In the genomic region with DNA sequence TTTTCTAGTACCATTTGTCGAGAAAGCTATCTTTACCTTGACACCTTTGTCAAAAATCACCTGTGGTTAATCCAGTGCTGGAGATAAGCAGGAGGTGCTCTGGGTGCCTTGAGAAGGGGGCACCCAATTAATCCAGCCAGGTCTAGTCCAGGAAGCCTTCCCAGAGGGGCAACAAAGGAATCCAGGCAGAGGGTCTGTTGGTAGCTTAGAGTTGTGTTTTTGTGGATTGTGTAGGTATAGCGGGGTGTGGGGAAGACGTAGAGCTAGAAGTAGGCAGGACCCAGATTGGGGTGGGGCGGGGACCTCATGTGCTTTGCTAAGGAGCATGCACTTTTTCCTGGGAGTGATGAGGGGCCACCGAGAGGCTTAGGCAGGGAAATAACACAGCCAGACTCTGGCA, we compare ENCODE assay signal across 20 cellular contexts. TPM values are rescaled to one million over a fixed set of nuclear protein-coding genes. Genes with fewer than 3 reads are reported as not detected.
DNase-seq lines count a peak whose midpoint lies in the region; ATAC-seq and TF ChIP-seq lines count a peak whose summit lies in the region.
"Had no signal": no experiment of that assay in that cellular context is flagged by ENCODE, and none has a peak within 500 bp of the region (broad histone marks: within the 10 kb centered on the region; RNA-seq: fewer than 3 reads in every experiment).

No MANE protein-coding gene starts in this region.

- no peak overlapping the region for H4K91ac ChIP-seq in IMR-90 (ENCODE audit: insufficient read depth, low read depth, low read length)

- BruUV-seq in IMR-90 (replicated peaks; lab: Mats Ljungman, UMichigan) (no TSS peak), PC-3 (replicated peaks; lab: Mats Ljungman, UMichigan) (no TSS peak)

- no peak for TF ChIP-seq EP300 in suprapubic skin (IDR thresholded peaks at IDR 0.05)

- dilution Hi-C loops in IMR-90 (cut with HindIII; ENCODE audit: low sequenced_read_pairs, unreplicated experiment), result no loop called here

- intact Hi-C loops in IMR-90 (cut with micrococcal nuclease) (no loop called here), PC-3 (cut with micrococcal nuclease) (no loop called here)

- 78% methylated on average over 3 of the region's 5 CpGs; no CpG with 5 or more reads in 1 of the 2 experiments for WGBS in IMR-90 (ENCODE audit: extremely low coverage in 2 of 2, insufficient read length in 1 of 2), 2 experiments
- WGBS in suprapubic skin, result 87% methylated on average over 5 of the region's 5 CpGs

- H3K36me3 ChIP-seq in IMR-90 (ENCODE audit: control insufficient read depth, insufficient read depth, low read length), result no peaks in the 10 kb centered on the region
- H3K36me3 ChIP-seq in suprapubic skin, result no peaks in the 10 kb centered on the region
- H3K36me3 ChIP-seq in PC-3 (ENCODE audit: low read depth, low read length), result no peaks in the 10 kb centered on the region
- H3K36me3 ChIP-seq: BE2C had no signal

- H3K27me3 ChIP-seq in IMR-90 (ENCODE audit: control insufficient read depth, insufficient read depth, low read length) (peaks cover 5% of the 10 kb centered on the region; the same call in 1 of the 2 replicates), suprapubic skin (no peaks in the 10 kb centered on the region), PC-3 (ENCODE audit: low read length) (no peaks in the 10 kb centered on the region)

- H3K18ac ChIP-seq in IMR-90 (ENCODE audit: low read depth, low read length), result no peak overlapping the region

- no peak for ATAC-seq in IMR-90 (ENCODE audit: low read depth)
- ATAC-seq in T-helper 17 cell, result no peak
- ATAC-seq in PC-3, result no peak
- ATAC-seq: GM12878 had no signal

- H3K9me3 ChIP-seq in IMR-90 (ENCODE audit: control insufficient read depth, insufficient read depth, low read length) (no peaks in the 10 kb centered on the region), T-helper 17 cell (ENCODE audit: control insufficient read depth, low read length, poor library complexity, severe bottlenecking) (no peaks in the 10 kb centered on the region), suprapubic skin (no peaks in the 10 kb centered on the region), PC-3 (ENCODE audit: low read length) (no peaks in the 10 kb centered on the region)
- H3K9me3 ChIP-seq: BE2C had no signal

- no peak overlapping the region for H2BK5ac ChIP-seq in IMR-90 (ENCODE audit: low read depth, low read length, poor library complexity, severe bottlenecking)

- no peak overlapping the region for H3K4ac ChIP-seq in IMR-90 (ENCODE audit: low read depth, low read length)

- H3K4me3 ChIP-seq in IMR-90 (ENCODE audit: insufficient read depth, low read depth, low read length) (no peak overlapping the region), suprapubic skin (no peak overlapping the region), PC-3 (ENCODE audit: low read length) (no peak overlapping the region)
- H3K4me3 ChIP-seq: GM12878 had no signal

- H2AK9ac ChIP-seq in IMR-90 (replicated peaks; ENCODE audit: low read depth, low read length, poor library complexity), result no peak overlapping the region

- no peaks in the 10 kb centered on the region for H3F3A ChIP-seq in PC-3 (ENCODE audit: low read length, unreplicated experiment)

- H3K36me3 Mint-ChIP-seq in T-helper 17 cell (ENCODE audit: low read depth), result no peaks in the 10 kb centered on the region
- H3K36me3 Mint-ChIP-seq: CD4-positive, CD25-positive, alpha-beta regulatory T cell; CD8-positive, alpha-beta memory T cell had no signal

- no peak overlapping the region for H3K4me3 Mint-ChIP-seq in T-helper 17 cell
- H3K4me3 Mint-ChIP-seq: H9 had no signal

- H3K4me2 ChIP-seq in IMR-90 (ENCODE audit: low read depth, low read length) (no peak overlapping the region), PC-3 (ENCODE audit: low read length) (no peak overlapping the region)

- H4K5ac ChIP-seq in IMR-90 (ENCODE audit: low read depth, low read length), result no peak overlapping the region

- peaks cover 4% of the 10 kb centered on the region for H3K4me1 Mint-ChIP-seq in T-helper 17 cell

- no peak overlapping the region for H3K14ac ChIP-seq in IMR-90 (replicated peaks; ENCODE audit: low read depth, low read length)

- no peak overlapping the region for H3K56ac ChIP-seq in IMR-90 (ENCODE audit: extremely low read depth, insufficient read depth, low read length)

- CTCF ChIA-PET in IMR-90 (lab: Yijun Ruan, JAX) (no interaction called here), PC-3 (lab: Charles Lee) (no interaction called here)

- no peak for TF ChIP-seq CTCF in IMR-90 (conservative IDR thresholded peaks at IDR 0.05; ENCODE audit: low read depth, low read length)
- TF ChIP-seq CTCF in suprapubic skin (IDR thresholded peaks at IDR 0.05), result no peak
- TF ChIP-seq CTCF in PC-3 (conservative IDR thresholded peaks at IDR 0.05; ENCODE audit: low read depth, low read length), result no peak

- no peaks in the 10 kb centered on the region for H3K9me2 ChIP-seq in PC-3 (replicated peaks; ENCODE audit: low read length)

- no peak overlapping the region for H2BK20ac ChIP-seq in IMR-90 (ENCODE audit: low read depth, low read length)

- no peaks in the 10 kb centered on the region for H3K79me1 ChIP-seq in IMR-90 (ENCODE audit: low read depth in 1 of 2, low read length in 2 of 2)

- H3K9ac ChIP-seq in IMR-90 (ENCODE audit: low read depth, low read length), result no peak overlapping the region
- H3K9ac ChIP-seq in PC-3 (ENCODE audit: low read length), result no peak overlapping the region

- TF ChIP-seq RAD21 in IMR-90 (IDR thresholded peaks at IDR 0.05; ENCODE audit: low read length), result no peak

- no peaks in the 10 kb centered on the region for H3K9me1 ChIP-seq in IMR-90 (ENCODE audit: insufficient read depth, low read length)

- H4K20me1 ChIP-seq in IMR-90 (ENCODE audit: insufficient read depth, low read length), result no peaks in the 10 kb centered on the region
- H4K20me1 ChIP-seq in PC-3 (ENCODE audit: low read length), result no peaks in the 10 kb centered on the region

- H2BK120ac ChIP-seq in IMR-90 (ENCODE audit: low read depth, low read length), result no peak overlapping the region

- H3K4me1 ChIP-seq in IMR-90 (ENCODE audit: control insufficient read depth, insufficient read depth, low read length) (no peaks in the 10 kb centered on the region), suprapubic skin (peaks cover 9% of the 10 kb centered on the region), PC-3 (ENCODE audit: insufficient read depth, low read length) (peaks cover 6% of the 10 kb centered on the region; the same call in 1 of the 2 replicates)
- H3K4me1 ChIP-seq: BE2C had no signal

- DNase-seq in IMR-90, result no peak
- no peak for DNase-seq in T-helper 17 cell
- DNase-seq in mesenteric fat pad (ENCODE audit: low spot score), result peak; percentile 14
- DNase-seq in suprapubic skin (ENCODE audit: low spot score in 2 of 2), result peak; percentile 31 to 53
- no peak for DNase-seq in PC-3
- no peak for DNase-seq in NCI-H1092 treated with DMSO at 0.1 percent for 48 hours (lab: John Stamatoyannopoulos, UW)
- DNase-seq: ACHN; BE2C; C1 segment of cervical spinal cord; CD4-positive, CD25-positive, alpha-beta regulatory T cell; CD8-positive, alpha-beta memory T cell; COR-L47; DMS 273 treated with DMSO at 0.1 percent for 48 hours; DMS53; DND-41; EL; H9 had no signal

- POLR2A ChIA-PET in IMR-90 (lab: Charles Lee; ENCODE audit: unreplicated experiment) (no interaction called here), PC-3 (lab: Charles Lee; ENCODE audit: unreplicated experiment) (no interaction called here)

- peak overlapping the region; percentile 32 for H2AFZ ChIP-seq in IMR-90 (replicated peaks; ENCODE audit: low read length, poor library complexity)
- H2AFZ ChIP-seq in PC-3 (ENCODE audit: low read length), result no peak overlapping the region

- H3K79me2 ChIP-seq in PC-3 (ENCODE audit: low read length), result no peaks in the 10 kb centered on the region

- no peak overlapping the region for H2BK15ac ChIP-seq in IMR-90 (ENCODE audit: low read depth, low read length)

- H3K23ac ChIP-seq in IMR-90 (ENCODE audit: low read depth, low read length), result no peak overlapping the region

- H2AK5ac ChIP-seq in IMR-90 (ENCODE audit: low read depth, low read length), result no peak overlapping the region

- TF ChIP-seq POLR2A in IMR-90 (IDR thresholded peaks at IDR 0.05; ENCODE audit: low read depth, low read length), result no peak
- no peak for TF ChIP-seq POLR2A in suprapubic skin (IDR thresholded peaks at IDR 0.05)

- peaks cover 25% of the 10 kb centered on the region for H3K27me3 Mint-ChIP-seq in T-helper 17 cell

- no peak overlapping the region for H4K8ac ChIP-seq in IMR-90 (ENCODE audit: low read depth in 2 of 2, low read length in 2 of 2)

- H3K27ac ChIP-seq in IMR-90 (ENCODE audit: insufficient read depth, low read length) (no peak overlapping the region), suprapubic skin (no peak overlapping the region), PC-3 (ENCODE audit: low read length) (no peak overlapping the region)

- peak overlapping the region; percentile 62 for H3K27ac Mint-ChIP-seq in T-helper 17 cell
- H3K27ac Mint-ChIP-seq: CD4-positive, CD25-positive, alpha-beta regulatory T cell; H9 had no signal

- in situ Hi-C loops in IMR-90 (cut with MboI; ENCODE audit: low sequenced_read_pairs), result loop anchor here (10.0 to 25.0 kb wide), 2 partner anchors 210 to 362 kb away; no protein-coding TSS in a partner anchor

TF ChIP-seq in IMR-90, 13 proteins besides CTCF, POLR2A, EP300 and RAD21 (continues in another document):
- TF ChIP-seq RFX5 (IDR thresholded peaks at IDR 0.05; ENCODE audit: low read depth, low read length), result no peak
- no peak for TF ChIP-seq MXI1 (IDR thresholded peaks at IDR 0.05; ENCODE audit: borderline replicate concordance, low read depth, low read length)

RNA-seq across cellular contexts. Expression of a gene that starts 6.0 kb away (rescaled TPM):
- total RNA-seq in IMR-90 (2012; rRNA removed) (under 0.01 and 0.18 TPM in 2 replicates), T-helper 17 cell (1 to 10 TPM in 1 of 2 donors, under 1 TPM in 1; 0.89 to 1.5 TPM), mesenteric fat pad (10.2 TPM), suprapubic skin (10 to 100 TPM; 11.0 to 17.4 (median 13.3) TPM), PC-3 (2014; rRNA removed) (1.6 and 3.7 TPM in 2 replicates)
- 0.73 and 0.86 TPM in 2 replicates for polyA plus RNA-seq in IMR-90 (2012; rRNA removed)
- polyA plus RNA-seq in IMR-90 (2012; cell fraction: cytosol; rRNA removed), result 0.34 and 1.1 TPM in 2 replicates
- polyA plus RNA-seq in IMR-90 (2012; cell fraction: nucleus; rRNA removed; ENCODE audit: low replicate concordance), result 2.6 and 3.5 TPM in 2 replicates
- total RNA-seq: G401, H1 had no signal
- polyA plus RNA-seq: CD8-positive, alpha-beta memory T cell had no signal

RNA-seq across cellular contexts. Expression of a gene that starts 32.3 kb away (rescaled TPM):
- total RNA-seq in IMR-90 (2012; rRNA removed) (42.8 and 71.4 TPM in 2 replicates), T-helper 17 cell (10 to 100 TPM; 48.7 to 51.7 TPM), mesenteric fat pad (55.9 TPM), suprapubic skin (10 to 100 TPM; 27.1 to 33.0 (median 28.3) TPM), PC-3 (2014; rRNA removed) (119 and 131 TPM in 2 replicates)
- polyA plus RNA-seq in IMR-90 (2012; rRNA removed), result 69.7 and 73.6 TPM in 2 replicates
- polyA plus RNA-seq in IMR-90 (2012; cell fraction: cytosol; rRNA removed), result 18.8 and 26.7 TPM in 2 replicates
- polyA plus RNA-seq in IMR-90 (2012; cell fraction: nucleus; rRNA removed; ENCODE audit: low replicate concordance), result 13.1 and 47.9 TPM in 2 replicates

RNA-seq across cellular contexts. Expression of a gene that starts 55.0 kb away (rescaled TPM):
- 0.18 and 0.28 TPM in 2 replicates for total RNA-seq in IMR-90 (2012; rRNA removed)
- 0.43 and 0.50 TPM in 2 replicates for polyA plus RNA-seq in IMR-90 (2012; rRNA removed)
- 0.28 and 0.85 TPM in 2 replicates for polyA plus RNA-seq in IMR-90 (2012; cell fraction: cytosol; rRNA removed)
- 1.4 and 1.7 TPM in 2 replicates for polyA plus RNA-seq in IMR-90 (2012; cell fraction: nucleus; rRNA removed; ENCODE audit: low replicate concordance)
- total RNA-seq in T-helper 17 cell, result 1 to 10 TPM; 2.6 TPM
- 28.2 TPM for total RNA-seq in mesenteric fat pad
- 10 to 100 TPM; 21.0 to 68.7 (median 34.4) TPM for total RNA-seq in suprapubic skin
- 40.6 and 46.8 TPM in 2 replicates for total RNA-seq in PC-3 (2014; rRNA removed)

Comparison
In these comparisons a context has a peak if more than half of its experiments do, and no peak if none do; other contexts are left out.
1. DNase-seq: peak in mesenteric fat pad (single experiment) and suprapubic skin (2 of 2); none in IMR-90 (single experiment), T-helper 17 cell (0 of 3), PC-3 (single experiment) and NCI-H1092 treated with DMSO at 0.1 percent for 48 hours (single experiment).